1 cellular context compared by ENCODE assay signal in the genomic region with DNA sequence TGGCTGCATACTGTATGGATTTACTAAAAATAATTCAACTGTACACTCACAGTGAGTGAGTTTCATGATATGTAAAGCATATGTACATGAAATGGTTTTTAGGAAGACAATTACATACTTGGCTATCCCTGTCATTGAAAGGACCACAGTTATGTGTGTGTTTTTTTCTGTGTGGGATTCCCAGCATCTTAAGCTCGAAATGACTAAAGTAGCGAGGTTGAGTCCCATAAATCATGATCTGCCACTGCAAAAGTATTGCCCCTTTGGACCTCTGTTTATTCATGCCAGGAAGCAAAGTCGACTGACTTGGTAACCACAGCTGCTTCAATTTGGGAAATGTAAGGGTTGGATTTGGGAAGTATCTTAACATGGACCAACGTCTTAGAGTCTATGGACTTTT.
TF ChIP-seq lines count a peak whose summit lies in the region.

No MANE protein-coding gene starts in this region.

TF ChIP-seq in IMR-90, 13 proteins besides CTCF, POLR2A, EP300 and RAD21:
- TF ChIP-seq MXI1 (IDR thresholded peaks at IDR 0.05; ENCODE audit: borderline replicate concordance, low read depth, low read length), result no peak
- TF ChIP-seq MAFK (IDR thresholded peaks at IDR 0.05; ENCODE audit: low read depth, low read length), result no peak
- TF ChIP-seq, protein P1, sequence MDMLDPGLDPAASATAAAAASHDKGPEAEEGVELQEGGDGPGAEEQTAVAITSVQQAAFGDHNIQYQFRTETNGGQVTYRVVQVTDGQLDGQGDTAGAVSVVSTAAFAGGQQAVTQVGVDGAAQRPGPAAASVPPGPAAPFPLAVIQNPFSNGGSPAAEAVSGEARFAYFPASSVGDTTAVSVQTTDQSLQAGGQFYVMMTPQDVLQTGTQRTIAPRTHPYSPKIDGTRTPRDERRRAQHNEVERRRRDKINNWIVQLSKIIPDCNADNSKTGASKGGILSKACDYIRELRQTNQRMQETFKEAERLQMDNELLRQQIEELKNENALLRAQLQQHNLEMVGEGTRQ (IDR thresholded peaks at IDR 0.05; ENCODE audit: low read depth, low read length), result no peak
- no peak for TF ChIP-seq SMC3 (IDR thresholded peaks at IDR 0.05; ENCODE audit: low read depth, low read length)
- no peak for TF ChIP-seq RCOR1 (IDR thresholded peaks at IDR 0.05; ENCODE audit: insufficient replicate concordance, low read length)
- TF ChIP-seq, protein P2, sequence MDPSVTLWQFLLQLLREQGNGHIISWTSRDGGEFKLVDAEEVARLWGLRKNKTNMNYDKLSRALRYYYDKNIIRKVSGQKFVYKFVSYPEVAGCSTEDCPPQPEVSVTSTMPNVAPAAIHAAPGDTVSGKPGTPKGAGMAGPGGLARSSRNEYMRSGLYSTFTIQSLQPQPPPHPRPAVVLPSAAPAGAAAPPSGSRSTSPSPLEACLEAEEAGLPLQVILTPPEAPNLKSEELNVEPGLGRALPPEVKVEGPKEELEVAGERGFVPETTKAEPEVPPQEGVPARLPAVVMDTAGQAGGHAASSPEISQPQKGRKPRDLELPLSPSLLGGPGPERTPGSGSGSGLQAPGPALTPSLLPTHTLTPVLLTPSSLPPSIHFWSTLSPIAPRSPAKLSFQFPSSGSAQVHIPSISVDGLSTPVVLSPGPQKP (IDR thresholded peaks at IDR 0.05; ENCODE audit: borderline replicate concordance, low read depth, low read length), result no peak
